Comparison of ENCODE assay signal across 8 cellular contexts in the genomic region with DNA sequence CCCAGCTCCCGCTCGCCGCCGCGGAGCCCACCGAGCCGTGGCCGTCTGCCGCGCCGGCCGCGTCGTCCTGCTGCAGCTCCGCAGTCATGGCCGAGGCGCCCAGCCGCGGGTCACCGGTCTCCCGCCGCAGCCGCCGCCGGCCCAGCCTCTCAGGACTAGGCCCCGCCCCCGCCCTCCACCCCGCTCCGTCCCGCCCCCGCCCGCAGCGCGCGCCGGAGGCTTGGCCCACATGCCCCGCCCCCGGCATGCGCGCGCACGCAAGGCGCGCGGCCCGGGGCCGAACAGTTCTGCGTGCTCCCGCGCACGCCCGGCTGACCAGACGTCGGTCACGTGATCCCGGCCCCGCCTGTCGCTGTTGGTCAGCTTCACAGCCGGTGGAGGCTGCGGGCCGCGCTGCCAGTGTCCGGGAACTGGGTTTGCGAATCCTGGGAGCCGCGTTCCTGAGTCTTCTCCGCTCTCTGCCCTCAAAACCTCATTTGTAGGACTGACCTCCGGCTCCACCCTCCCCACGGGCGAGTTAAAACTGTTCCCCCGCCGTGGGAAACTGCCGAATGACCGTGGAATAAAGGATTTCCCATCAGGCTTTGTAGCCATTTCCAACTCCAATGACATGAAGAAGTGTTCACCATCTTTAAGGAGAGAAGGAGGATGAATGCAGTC. TPM values are rescaled to one million over a fixed set of nuclear protein-coding genes. Genes with fewer than 3 reads are reported as not detected.
A peak's percentile ranks its signal among the peaks of the same experiment; 100 is the strongest.
DNase-seq lines count a peak whose midpoint lies in the region; ATAC-seq and TF ChIP-seq lines count a peak whose summit lies in the region.

A gene with protein sequence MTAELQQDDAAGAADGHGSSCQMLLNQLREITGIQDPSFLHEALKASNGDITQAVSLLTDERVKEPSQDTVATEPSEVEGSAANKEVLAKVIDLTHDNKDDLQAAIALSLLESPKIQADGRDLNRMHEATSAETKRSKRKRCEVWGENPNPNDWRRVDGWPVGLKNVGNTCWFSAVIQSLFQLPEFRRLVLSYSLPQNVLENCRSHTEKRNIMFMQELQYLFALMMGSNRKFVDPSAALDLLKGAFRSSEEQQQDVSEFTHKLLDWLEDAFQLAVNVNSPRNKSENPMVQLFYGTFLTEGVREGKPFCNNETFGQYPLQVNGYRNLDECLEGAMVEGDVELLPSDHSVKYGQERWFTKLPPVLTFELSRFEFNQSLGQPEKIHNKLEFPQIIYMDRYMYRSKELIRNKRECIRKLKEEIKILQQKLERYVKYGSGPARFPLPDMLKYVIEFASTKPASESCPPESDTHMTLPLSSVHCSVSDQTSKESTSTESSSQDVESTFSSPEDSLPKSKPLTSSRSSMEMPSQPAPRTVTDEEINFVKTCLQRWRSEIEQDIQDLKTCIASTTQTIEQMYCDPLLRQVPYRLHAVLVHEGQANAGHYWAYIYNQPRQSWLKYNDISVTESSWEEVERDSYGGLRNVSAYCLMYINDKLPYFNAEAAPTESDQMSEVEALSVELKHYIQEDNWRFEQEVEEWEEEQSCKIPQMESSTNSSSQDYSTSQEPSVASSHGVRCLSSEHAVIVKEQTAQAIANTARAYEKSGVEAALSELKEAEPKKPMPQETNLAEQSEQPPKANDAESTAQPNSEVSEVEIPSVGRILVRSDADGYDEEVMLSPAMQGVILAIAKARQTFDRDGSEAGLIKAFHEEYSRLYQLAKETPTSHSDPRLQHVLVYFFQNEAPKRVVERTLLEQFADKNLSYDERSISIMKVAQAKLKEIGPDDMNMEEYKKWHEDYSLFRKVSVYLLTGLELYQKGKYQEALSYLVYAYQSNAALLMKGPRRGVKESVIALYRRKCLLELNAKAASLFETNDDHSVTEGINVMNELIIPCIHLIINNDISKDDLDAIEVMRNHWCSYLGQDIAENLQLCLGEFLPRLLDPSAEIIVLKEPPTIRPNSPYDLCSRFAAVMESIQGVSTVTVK (minus strand): TSS at position 159 of the 660 bp plus-strand sequence. CDS start 71 bp downstream, at position 88.

- peak within 1 kb of the TSS; percentile 92 to 96 for H3K4me3 Mint-ChIP-seq in CD14-positive monocyte

- TF ChIP-seq RAD21 in liver (IDR thresholded peaks at IDR 0.05), result no peak

- peak within 1 kb of the TSS; percentile 92 to 94 for H3K27ac ChIP-seq in liver (ENCODE audit: low read depth in 1 of 2, low read length in 2 of 2)

- H3K27me3 Mint-ChIP-seq in CD14-positive monocyte (ENCODE audit: low read depth in 3 of 3), result peaks cover 0 to 4% (median 1%) of the 10 kb centered on the region in 3 donors

- WGBS in liver, result under 1% methylated on average over 74 of the region's 74 CpGs

- H3K9me3 ChIP-seq in liver (ENCODE audit: control insufficient read depth in 4 of 4, low read length in 3 of 4), result no peaks in the 10 kb centered on the region

- TF ChIP-seq CTCF in CD14-positive monocyte (IDR thresholded peaks at IDR 0.05) (no peak), liver (IDR thresholded peaks at IDR 0.05; ENCODE audit: low read depth, low read length, missing input control) (no peak)

- DNase-seq in CD14-positive monocyte (ENCODE audit: low spot score) (peak; percentile 95), NCI-H69 (lab: John Stamatoyannopoulos, UW) (peak; percentile 99), dermis blood vessel endothelial cell (peak; percentile 98)
- peak; percentile 85 to 87 for DNase-seq in activated CD4-positive, alpha-beta T cell treated with anti-CD3 and anti-CD28 coated beads, Interleukin-2, amount 50 U/mL, for 48 hours
- peak; percentile 76 for DNase-seq in stimulated activated CD4-positive, alpha-beta T cell treated with anti-CD3 and anti-CD28 coated beads, Interleukin-4, amount 100 ng/mL, for 1 hour

- H3K36me3 ChIP-seq in liver (ENCODE audit: control insufficient read depth in 4 of 4, insufficient read depth in 3 of 4, low read depth in 1 of 4, low read length in 3 of 4), result no peaks in the 10 kb centered on the region

- H3K4me1 ChIP-seq in liver (ENCODE audit: control insufficient read depth in 4 of 4, insufficient read depth in 4 of 4, low read length in 3 of 4), result peaks cover 2 to 10% (median 7%) of the 10 kb centered on the region in 4 donors

- H3K9ac ChIP-seq in liver (ENCODE audit: low read depth in 1 of 2, low read length in 2 of 2), result peak within 1 kb of the TSS; percentile 92 to 95

- H3K4me1 Mint-ChIP-seq in CD14-positive monocyte, result peaks cover 31% of the 10 kb centered on the region

- H3K9me3 Mint-ChIP-seq in CD14-positive monocyte, result peaks cover 6 to 17% (median 13%) of the 10 kb centered on the region in 7 donors

- H3K27ac Mint-ChIP-seq in CD14-positive monocyte, result peak within 1 kb of the TSS; percentile 93 to 99 (median 97)

- ATAC-seq in GM19372 (IDR thresholded peaks at IDR 0.05; ENCODE audit: low read depth, unreplicated experiment), result peak; percentile 77
- ATAC-seq in HG03521 (IDR thresholded peaks at IDR 0.05; ENCODE audit: unreplicated experiment), result peak; percentile 83

- H3K4me3 ChIP-seq in liver (ENCODE audit: low read depth in 1 of 3, low read length in 3 of 3), result peak within 1 kb of the TSS; percentile 81 to 89 (median 86)

- no peaks in the 10 kb centered on the region for H3K27me3 ChIP-seq in liver (ENCODE audit: control insufficient read depth in 4 of 4, insufficient read depth in 4 of 4, low read length in 3 of 4)

- intact Hi-C loops in CD14-positive monocyte (cut with micrococcal nuclease), result loop anchor here (10.0 kb wide), 3 partner anchors 101 to 561 kb away; a partner anchor contains a TSS

- H3K36me3 Mint-ChIP-seq in CD14-positive monocyte, result peaks cover 7 to 13% of the 10 kb centered on the region in 2 donors

TF ChIP-seq in liver, 16 proteins besides CTCF, POLR2A, EP300 and RAD21:
- no peak for TF ChIP-seq GABPA (IDR thresholded peaks at IDR 0.05 in 1 of 2, conservative IDR thresholded peaks at IDR 0.05 in 1 of 2)
- peak; percentile 11 to 14 for TF ChIP-seq RXRA (IDR thresholded peaks at IDR 0.05)
- TF ChIP-seq EGR1 (IDR thresholded peaks at IDR 0.05; ENCODE audit: low read depth in 2 of 2), result no peak
- TF ChIP-seq NR2F2 (IDR thresholded peaks at IDR 0.05), result no peak
- TF ChIP-seq JUND (IDR thresholded peaks at IDR 0.05), result no peak
- TF ChIP-seq HNF4A (conservative IDR thresholded peaks at IDR 0.05), result peak in 1 of 2 donors; percentile 8
- TF ChIP-seq, protein P1, sequence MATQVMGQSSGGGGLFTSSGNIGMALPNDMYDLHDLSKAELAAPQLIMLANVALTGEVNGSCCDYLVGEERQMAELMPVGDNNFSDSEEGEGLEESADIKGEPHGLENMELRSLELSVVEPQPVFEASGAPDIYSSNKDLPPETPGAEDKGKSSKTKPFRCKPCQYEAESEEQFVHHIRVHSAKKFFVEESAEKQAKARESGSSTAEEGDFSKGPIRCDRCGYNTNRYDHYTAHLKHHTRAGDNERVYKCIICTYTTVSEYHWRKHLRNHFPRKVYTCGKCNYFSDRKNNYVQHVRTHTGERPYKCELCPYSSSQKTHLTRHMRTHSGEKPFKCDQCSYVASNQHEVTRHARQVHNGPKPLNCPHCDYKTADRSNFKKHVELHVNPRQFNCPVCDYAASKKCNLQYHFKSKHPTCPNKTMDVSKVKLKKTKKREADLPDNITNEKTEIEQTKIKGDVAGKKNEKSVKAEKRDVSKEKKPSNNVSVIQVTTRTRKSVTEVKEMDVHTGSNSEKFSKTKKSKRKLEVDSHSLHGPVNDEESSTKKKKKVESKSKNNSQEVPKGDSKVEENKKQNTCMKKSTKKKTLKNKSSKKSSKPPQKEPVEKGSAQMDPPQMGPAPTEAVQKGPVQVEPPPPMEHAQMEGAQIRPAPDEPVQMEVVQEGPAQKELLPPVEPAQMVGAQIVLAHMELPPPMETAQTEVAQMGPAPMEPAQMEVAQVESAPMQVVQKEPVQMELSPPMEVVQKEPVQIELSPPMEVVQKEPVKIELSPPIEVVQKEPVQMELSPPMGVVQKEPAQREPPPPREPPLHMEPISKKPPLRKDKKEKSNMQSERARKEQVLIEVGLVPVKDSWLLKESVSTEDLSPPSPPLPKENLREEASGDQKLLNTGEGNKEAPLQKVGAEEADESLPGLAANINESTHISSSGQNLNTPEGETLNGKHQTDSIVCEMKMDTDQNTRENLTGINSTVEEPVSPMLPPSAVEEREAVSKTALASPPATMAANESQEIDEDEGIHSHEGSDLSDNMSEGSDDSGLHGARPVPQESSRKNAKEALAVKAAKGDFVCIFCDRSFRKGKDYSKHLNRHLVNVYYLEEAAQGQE (IDR thresholded peaks at IDR 0.05), result peak; percentile 68
- peak; percentile 30 for TF ChIP-seq SP1 (IDR thresholded peaks at IDR 0.05)
- TF ChIP-seq, protein P2, sequence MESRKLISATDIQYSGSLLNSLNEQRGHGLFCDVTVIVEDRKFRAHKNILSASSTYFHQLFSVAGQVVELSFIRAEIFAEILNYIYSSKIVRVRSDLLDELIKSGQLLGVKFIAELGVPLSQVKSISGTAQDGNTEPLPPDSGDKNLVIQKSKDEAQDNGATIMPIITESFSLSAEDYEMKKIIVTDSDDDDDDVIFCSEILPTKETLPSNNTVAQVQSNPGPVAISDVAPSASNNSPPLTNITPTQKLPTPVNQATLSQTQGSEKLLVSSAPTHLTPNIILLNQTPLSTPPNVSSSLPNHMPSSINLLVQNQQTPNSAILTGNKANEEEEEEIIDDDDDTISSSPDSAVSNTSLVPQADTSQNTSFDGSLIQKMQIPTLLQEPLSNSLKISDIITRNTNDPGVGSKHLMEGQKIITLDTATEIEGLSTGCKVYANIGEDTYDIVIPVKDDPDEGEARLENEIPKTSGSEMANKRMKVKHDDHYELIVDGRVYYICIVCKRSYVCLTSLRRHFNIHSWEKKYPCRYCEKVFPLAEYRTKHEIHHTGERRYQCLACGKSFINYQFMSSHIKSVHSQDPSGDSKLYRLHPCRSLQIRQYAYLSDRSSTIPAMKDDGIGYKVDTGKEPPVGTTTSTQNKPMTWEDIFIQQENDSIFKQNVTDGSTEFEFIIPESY (IDR thresholded peaks at IDR 0.05), result no peak
- TF ChIP-seq, protein P3, sequence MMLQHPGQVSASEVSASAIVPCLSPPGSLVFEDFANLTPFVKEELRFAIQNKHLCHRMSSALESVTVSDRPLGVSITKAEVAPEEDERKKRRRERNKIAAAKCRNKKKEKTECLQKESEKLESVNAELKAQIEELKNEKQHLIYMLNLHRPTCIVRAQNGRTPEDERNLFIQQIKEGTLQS (IDR thresholded peaks at IDR 0.05), result no peak
- TF ChIP-seq TAF1 (conservative IDR thresholded peaks at IDR 0.05), result peak; percentile 78
- TF ChIP-seq FOXA1 (IDR thresholded peaks at IDR 0.05), result no peak
- no peak for TF ChIP-seq HNF4G (IDR thresholded peaks at IDR 0.05)
- TF ChIP-seq YY1 (IDR thresholded peaks at IDR 0.05), result peak; percentile 93
- no peak for TF ChIP-seq FOXA2 (IDR thresholded peaks at IDR 0.05)
- TF ChIP-seq, protein P4, sequence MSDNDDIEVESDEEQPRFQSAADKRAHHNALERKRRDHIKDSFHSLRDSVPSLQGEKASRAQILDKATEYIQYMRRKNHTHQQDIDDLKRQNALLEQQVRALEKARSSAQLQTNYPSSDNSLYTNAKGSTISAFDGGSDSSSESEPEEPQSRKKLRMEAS (IDR thresholded peaks at IDR 0.05), result peak; percentile 30

RNA-seq across cellular contexts. Expression of the gene that starts here (rescaled TPM):
- polyA plus RNA-seq in CD14-positive monocyte, result 10 to 100 TPM; 17.7 to 21.9 TPM
- total RNA-seq in dermis blood vessel endothelial cell, result 38.5 and 53.2 TPM in 2 replicates
- 10 to 100 TPM; 10.0 to 20.3 TPM for total RNA-seq in liver
- polyA plus RNA-seq in liver, result 1 to 10 TPM; 5.1 to 7.5 TPM

Comparison
In these comparisons a context has a peak if more than half of its experiments do, and no peak if none do; other contexts are left out.
1. Peak in every context shown above with its lines: DNase-seq, ATAC-seq, H3K4me3 ChIP-seq and H3K27ac ChIP-seq.